ENCODE assay signal across 8 cellular contexts in the genomic region with DNA sequence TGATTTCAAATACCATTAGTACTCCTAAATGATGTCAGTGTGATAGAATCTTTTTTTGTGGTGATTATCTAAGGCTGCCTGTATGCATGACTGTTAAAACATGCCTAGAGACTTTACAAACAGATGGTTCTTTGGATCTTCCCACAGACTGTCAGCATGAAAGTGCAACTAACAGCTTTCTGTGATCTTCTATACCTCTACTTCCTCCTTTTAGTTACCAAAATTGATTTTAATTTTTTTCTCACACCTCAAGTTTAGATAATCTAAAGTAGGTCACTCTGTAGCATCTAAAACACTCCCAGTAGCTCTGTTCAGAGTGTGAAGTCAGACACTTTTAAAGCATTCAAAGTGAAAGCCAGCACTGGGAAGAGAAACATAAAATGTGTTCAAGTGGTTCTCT.
DNase-seq lines count a peak whose midpoint lies in the region; ATAC-seq lines count a peak whose summit lies in the region.

No MANE protein-coding gene starts in this region.

- H3K4me1 ChIP-seq in mesenchymal stem cell (ENCODE audit: control insufficient read depth, insufficient read depth, low read depth, low read length) = peaks cover 2% of the 10 kb centered on the region

- no peak overlapping the region for H3K4me3 ChIP-seq in mesenchymal stem cell (ENCODE audit: insufficient read depth in 1 of 2, low read depth in 1 of 2, low read length in 2 of 2)

- no peak overlapping the region for H4K91ac ChIP-seq in mesenchymal stem cell (ENCODE audit: low read length)

- DNase-seq in NOMO-1 treated with DMSO at 0.1 percent for 48 hours (lab: John Stamatoyannopoulos, UW; ENCODE audit: unreplicated experiment) (peak; percentile 80), mesenchymal stem cell (peak; percentile 54), caudate nucleus (lab: John Stamatoyannopoulos, UW) (no peak), A172 (ENCODE audit: low spot score) (no peak), posterior vena cava (ENCODE audit: low spot score) (no peak), GM19238 (ENCODE audit: insufficient read length, low spot score) (no peak)

- H4K8ac ChIP-seq in mesenchymal stem cell (ENCODE audit: low read length) = no peak overlapping the region

- H3K27me3 ChIP-seq in mesenchymal stem cell (ENCODE audit: control insufficient read depth in 1 of 2, insufficient read depth in 1 of 2, low read length in 2 of 2) = no peaks in the 10 kb centered on the region

- H3K23ac ChIP-seq in mesenchymal stem cell (ENCODE audit: low read length in 2 of 2) = no peak overlapping the region

- no peaks in the 10 kb centered on the region for H3K79me1 ChIP-seq in mesenchymal stem cell (replicated peaks; ENCODE audit: low read length, poor library complexity, severe bottlenecking)

- H2BK120ac ChIP-seq in mesenchymal stem cell (ENCODE audit: low read depth, low read length) = no peak overlapping the region

- no peak overlapping the region for H3K4me2 ChIP-seq in mesenchymal stem cell (ENCODE audit: low read length, poor library complexity, severe bottlenecking)

- H3K14ac ChIP-seq in mesenchymal stem cell (ENCODE audit: low read length in 2 of 2) = no peak overlapping the region

- no peak overlapping the region for H2AFZ ChIP-seq in mesenchymal stem cell (ENCODE audit: low read depth, low read length)

- no peak overlapping the region for H3K4ac ChIP-seq in mesenchymal stem cell (ENCODE audit: low read depth in 1 of 2, low read length in 2 of 2)

- H3K9ac ChIP-seq in mesenchymal stem cell (ENCODE audit: low read length) = no peak overlapping the region

- H3K36me3 ChIP-seq in mesenchymal stem cell (ENCODE audit: control insufficient read depth in 1 of 2, insufficient read depth in 2 of 2, low read depth in 1 of 2, low read length in 2 of 2) = no peaks in the 10 kb centered on the region

- peak; percentile 97 for ATAC-seq in GM18867 (IDR thresholded peaks at IDR 0.05; ENCODE audit: unreplicated experiment)
- peak; percentile 97 for ATAC-seq in HG02642 (IDR thresholded peaks at IDR 0.05; ENCODE audit: poor library complexity, unreplicated experiment)

- H3K9me3 ChIP-seq in mesenchymal stem cell (ENCODE audit: control insufficient read depth, low read length) = no peaks in the 10 kb centered on the region

- H3K18ac ChIP-seq in mesenchymal stem cell (ENCODE audit: low read depth in 1 of 2, low read length in 2 of 2) = no peak overlapping the region

- intact Hi-C loops in posterior vena cava (cut with DNase I) = no loop called here

- H2BK12ac ChIP-seq in mesenchymal stem cell (ENCODE audit: low read length in 2 of 2) = no peak overlapping the region

- H3K27ac ChIP-seq in mesenchymal stem cell (ENCODE audit: low read length, poor library complexity, severe bottlenecking) = peak overlapping the region; percentile 69
- H3K27ac ChIP-seq in caudate nucleus (ENCODE audit: low read depth, low read length) = no peak overlapping the region

- H2BK15ac ChIP-seq in mesenchymal stem cell (ENCODE audit: low read depth, poor library complexity, severe bottlenecking) = no peak overlapping the region

- H2BK5ac ChIP-seq in mesenchymal stem cell (ENCODE audit: low read depth, low read length, poor library complexity, severe bottlenecking) = no peak overlapping the region

- H2AK5ac ChIP-seq in mesenchymal stem cell (ENCODE audit: low read length, severe bottlenecking) = no peak overlapping the region

Comparison
In these comparisons a context has a peak if more than half of its experiments do, and no peak if none do; other contexts are left out.
1. DNase-seq: peak in NOMO-1 treated with DMSO at 0.1 percent for 48 hours (single experiment) and mesenchymal stem cell (single experiment); none in caudate nucleus (0 of 61), A172 (single experiment), posterior vena cava (single experiment) and GM19238 (single experiment).